13 cellular contexts compared by ENCODE assay signal in genomic region chr7:37048674-37049073, GRCh38.
DNase-seq lines count a peak whose midpoint lies in the region; ATAC-seq and TF ChIP-seq lines count a peak whose summit lies in the region.
"Had no signal": no experiment of that assay in that cellular context is flagged by ENCODE, and none has a peak within 500 bp of the region (broad histone marks: within the 10 kb centered on the region; RNA-seq: fewer than 3 reads in every experiment).

No MANE protein-coding gene starts in this region.

- peak overlapping the region; percentile 89 for H3K27ac Mint-ChIP-seq in progenitor cell of endocrine pancreas
- H3K27ac Mint-ChIP-seq: CD14-positive monocyte had no signal

- TF ChIP-seq CTCF in progenitor cell of endocrine pancreas (IDR thresholded peaks at IDR 0.05; ENCODE audit: unreplicated experiment): no peak

- H3K27me3 Mint-ChIP-seq in progenitor cell of endocrine pancreas: no peaks in the 10 kb centered on the region

- H3K9me3 Mint-ChIP-seq in progenitor cell of endocrine pancreas (ENCODE audit: low read depth): no peaks in the 10 kb centered on the region
- H3K9me3 Mint-ChIP-seq: CD14-positive monocyte had no signal

- DNase-seq in DMS153 (lab: John Stamatoyannopoulos, UW): peak; percentile 14
- no peak for DNase-seq in DMS153 treated with DMSO at 0.1 percent for 48 hours (lab: John Stamatoyannopoulos, UW; ENCODE audit: unreplicated experiment)
- peak; percentile 56 for DNase-seq in DMS53 treated with DMSO at 0.1 percent for 48 hours (lab: John Stamatoyannopoulos, UW; ENCODE audit: unreplicated experiment)
- DNase-seq in NCI-H69 (lab: John Stamatoyannopoulos, UW): peak; percentile 14
- DNase-seq in progenitor cell of endocrine pancreas (ENCODE audit: low spot score, unreplicated experiment): no peak
- no peak for DNase-seq in left lobe of liver (ENCODE audit: low spot score)
- DNase-seq: DND-41, GDM1, IMR-90, KG1 had no signal

- no peak for ATAC-seq in GM19455 (IDR thresholded peaks at IDR 0.05; ENCODE audit: unreplicated experiment)
- ATAC-seq in left lobe of liver: no peak
- ATAC-seq: HCT116 had no signal

- H3K4me1 Mint-ChIP-seq in progenitor cell of endocrine pancreas (ENCODE audit: low read depth): peaks cover 45% of the 10 kb centered on the region

- no peak overlapping the region for H3K4me3 Mint-ChIP-seq in progenitor cell of endocrine pancreas (ENCODE audit: low read depth)
- H3K4me3 Mint-ChIP-seq: CD14-positive monocyte had no signal

- H3K36me3 Mint-ChIP-seq in progenitor cell of endocrine pancreas (ENCODE audit: insufficient read depth): no peaks in the 10 kb centered on the region

Comparison
In these comparisons a context has a peak if more than half of its experiments do, and no peak if none do; other contexts are left out.
1. DNase-seq: peak in DMS153 (single experiment), DMS53 treated with DMSO at 0.1 percent for 48 hours (single experiment) and NCI-H69 (single experiment); none in DMS153 treated with DMSO at 0.1 percent for 48 hours (single experiment), progenitor cell of endocrine pancreas (single experiment) and left lobe of liver (single experiment).